Comparison of ENCODE assay signal across 8 cellular contexts in genomic region chr4:98996056-98996941, GRCh38. TPM values are rescaled to one million over a fixed set of nuclear protein-coding genes. Genes with fewer than 3 reads are reported as not detected.
DNase-seq lines count a peak whose midpoint lies in the region; ATAC-seq and TF ChIP-seq lines count a peak whose summit lies in the region.

No MANE protein-coding gene starts in this region.

- CTCF ChIA-PET in HCT116 (lab: Charles Lee) = interaction anchor here (1.2 to 2.4 kb wide), 3 partner anchors 9 to 68 kb away, joined by 3 to 25 read pairs (median 4); partner anchors contain the start of gene EIF4E

- H3K9me3 ChIP-seq in HCT116 (ENCODE audit: control insufficient read depth in 1 of 2, insufficient read depth in 1 of 2, low read depth in 1 of 2, low read length in 2 of 2) = no peaks in the 10 kb centered on the region

- H3K4me2 ChIP-seq in HCT116 (ENCODE audit: low read length) = peak overlapping the region; percentile 88

- TF ChIP-seq POLR2A in HCT116 (IDR thresholded peaks at IDR 0.05; ENCODE audit: borderline replicate concordance, extremely low read depth, insufficient read depth, insufficient read length) = no peak

- no peaks in the 10 kb centered on the region for H3K27me3 Mint-ChIP-seq in activated T-cell treated with anti-CD3 and anti-CD28 coated beads, Interleukin-2, amount 50 U/mL, for 24 hours
- H3K27me3 Mint-ChIP-seq in osteocyte (ENCODE audit: unreplicated experiment) = no peaks in the 10 kb centered on the region

- peak overlapping the region; percentile 85 for H3K4me3 Mint-ChIP-seq in activated T-cell treated with anti-CD3 and anti-CD28 coated beads, Interleukin-2, amount 50 U/mL, for 24 hours
- peak overlapping the region; percentile 72 for H3K4me3 Mint-ChIP-seq in osteocyte (ENCODE audit: unreplicated experiment)

- peak overlapping the region; percentile 87 for H3K27ac ChIP-seq in HCT116 (ENCODE audit: low read depth, low read length)

- peak overlapping the region; percentile 91 for H3K9ac ChIP-seq in HCT116 (ENCODE audit: low read length)

- peaks cover 25% of the 10 kb centered on the region for H3K36me3 Mint-ChIP-seq in activated T-cell treated with anti-CD3 and anti-CD28 coated beads, Interleukin-2, amount 50 U/mL, for 24 hours (ENCODE audit: low read depth)
- H3K36me3 Mint-ChIP-seq in osteocyte (ENCODE audit: unreplicated experiment) = no peaks in the 10 kb centered on the region

- H3K79me2 ChIP-seq in HCT116 (ENCODE audit: insufficient read depth, low read length) = peaks cover 54% of the 10 kb centered on the region

- H2AFZ ChIP-seq in HCT116 (ENCODE audit: low read depth, low read length, poor library complexity, severe bottlenecking) = no peak overlapping the region

- H3K4me1 ChIP-seq in HCT116 (ENCODE audit: control insufficient read depth in 1 of 2, insufficient read depth in 2 of 2, low read length in 2 of 2) = peaks cover 12 to 26% of the 10 kb centered on the region in 2 experiments

- intact Hi-C loops in HCT116 (cut with micrococcal nuclease) = loop anchor here (5.0 kb wide), 1 partner anchor 61 kb away; no protein-coding TSS in a partner anchor

- peak; percentile 4; the same call in 1 of the 2 replicates for ATAC-seq in HCT116
- ATAC-seq in GM19324 (IDR thresholded peaks at IDR 0.05; ENCODE audit: low FRiP score, unreplicated experiment) = no peak

- DNase-seq in DMS53 (lab: John Stamatoyannopoulos, UW) (peak; percentile 55), DMS53 treated with DMSO at 0.1 percent for 48 hours (lab: John Stamatoyannopoulos, UW; ENCODE audit: unreplicated experiment) (no peak), HCT116 (ENCODE audit: low read depth, low spot score) (no peak), NCI-H1092 (lab: John Stamatoyannopoulos, UW) (peak; percentile 50), foreskin melanocyte (peak; percentile 15), osteocyte (ENCODE audit: extremely low spot score, unreplicated experiment) (no peak)
- DNase-seq in activated T-cell treated with anti-CD3 and anti-CD28 coated beads, Interleukin-2, amount 50 U/mL, for 24 hours = peak; percentile 37

- peaks cover 48% of the 10 kb centered on the region for H3K4me1 Mint-ChIP-seq in activated T-cell treated with anti-CD3 and anti-CD28 coated beads, Interleukin-2, amount 50 U/mL, for 24 hours (ENCODE audit: low read depth)
- H3K4me1 Mint-ChIP-seq in osteocyte (ENCODE audit: unreplicated experiment) = peaks cover 23% of the 10 kb centered on the region

- H3K9me2 ChIP-seq in HCT116 (ENCODE audit: insufficient read depth) = no peaks in the 10 kb centered on the region

- H3K36me3 ChIP-seq in HCT116 (ENCODE audit: control insufficient read depth in 1 of 2, insufficient read depth in 2 of 2, low read length in 2 of 2) = no peaks in the 10 kb centered on the region

- peak overlapping the region; percentile 90 for H3K27ac Mint-ChIP-seq in activated T-cell treated with anti-CD3 and anti-CD28 coated beads, Interleukin-2, amount 50 U/mL, for 24 hours
- H3K27ac Mint-ChIP-seq in osteocyte (ENCODE audit: unreplicated experiment) = peak overlapping the region; percentile 51

- RAD21 ChIA-PET in HCT116 (lab: Charles Lee; ENCODE audit: low non-redundant PET in 1 of 2, low total read pairs in 2 of 2, uncharacterized antibody in 2 of 2, unreplicated experiment in 2 of 2) = no interaction called here

- H3K27me3 ChIP-seq in HCT116 (ENCODE audit: insufficient read depth, low read length) = no peaks in the 10 kb centered on the region

- no peaks in the 10 kb centered on the region for H3K9me3 Mint-ChIP-seq in activated T-cell treated with anti-CD3 and anti-CD28 coated beads, Interleukin-2, amount 50 U/mL, for 24 hours
- H3K9me3 Mint-ChIP-seq in osteocyte (ENCODE audit: unreplicated experiment) = no peaks in the 10 kb centered on the region

- H3K4me3 ChIP-seq in HCT116 (replicated peaks in 1 of 2; ENCODE audit: low read depth in 1 of 2, low read length in 2 of 2) = peak overlapping the region; percentile 72 to 73

- POLR2A ChIA-PET in HCT116 (lab: Charles Lee) = interaction anchor here (0.5 kb wide), 1 partner anchor 369 kb away, joined by 4 read pairs; no protein-coding TSS in a partner anchor

- no peak for TF ChIP-seq RAD21 in HCT116 (IDR thresholded peaks at IDR 0.05; ENCODE audit: low read depth)

- BruUV-seq in HCT116 (replicated peaks; lab: Mats Ljungman, UMichigan) = no TSS peak

- H4K20me1 ChIP-seq in HCT116 (ENCODE audit: insufficient read depth) = peaks cover 18% of the 10 kb centered on the region; the same call in 1 of the 2 replicates

- TF ChIP-seq CTCF in HCT116 (IDR thresholded peaks at IDR 0.05 in 2 of 3, conservative IDR thresholded peaks at IDR 0.05 in 1 of 3; ENCODE audit: borderline replicate concordance in 1 of 3, insufficient read depth in 1 of 3, low read depth in 2 of 3, low read length in 2 of 3) (no peak), osteocyte (IDR thresholded peaks at IDR 0.05) (no peak)

TF ChIP-seq in HCT116, 20 proteins besides CTCF, POLR2A, EP300 and RAD21:
- TF ChIP-seq TCF7L2 (IDR thresholded peaks at IDR 0.05; ENCODE audit: borderline replicate concordance, extremely low read depth, insufficient read depth, insufficient read length) = no peak
- 0 out of 2 replicates have a peak, but pooled peaks have one; percentile 57 for TF ChIP-seq MAX (IDR thresholded peaks at IDR 0.05)
TF ChIP-seq in HCT116: peak in this region for 1.

RNA-seq across cellular contexts. Expression of gene METAP1, which starts 0.8 kb away (rescaled TPM):
- total RNA-seq in HCT116 (2021; ENCODE audit: unreplicated experiment) (112 TPM), osteocyte (25.3 and 28.7 TPM in 2 replicates)
- polyA plus RNA-seq in HCT116 (2012) = 52.1 and 89.2 TPM in 2 replicates

Comparison
In these comparisons a context has a peak if more than half of its experiments do, and no peak if none do; other contexts are left out.
1. DNase-seq: peak in DMS53 (single experiment), NCI-H1092 (single experiment), activated T-cell treated with anti-CD3 and anti-CD28 coated beads, Interleukin-2, amount 50 U/mL, for 24 hours (single experiment) and foreskin melanocyte (single experiment); none in DMS53 treated with DMSO at 0.1 percent for 48 hours (single experiment), HCT116 (single experiment) and osteocyte (single experiment).